9 cellular contexts compared by ENCODE assay signal in the genomic region with DNA sequence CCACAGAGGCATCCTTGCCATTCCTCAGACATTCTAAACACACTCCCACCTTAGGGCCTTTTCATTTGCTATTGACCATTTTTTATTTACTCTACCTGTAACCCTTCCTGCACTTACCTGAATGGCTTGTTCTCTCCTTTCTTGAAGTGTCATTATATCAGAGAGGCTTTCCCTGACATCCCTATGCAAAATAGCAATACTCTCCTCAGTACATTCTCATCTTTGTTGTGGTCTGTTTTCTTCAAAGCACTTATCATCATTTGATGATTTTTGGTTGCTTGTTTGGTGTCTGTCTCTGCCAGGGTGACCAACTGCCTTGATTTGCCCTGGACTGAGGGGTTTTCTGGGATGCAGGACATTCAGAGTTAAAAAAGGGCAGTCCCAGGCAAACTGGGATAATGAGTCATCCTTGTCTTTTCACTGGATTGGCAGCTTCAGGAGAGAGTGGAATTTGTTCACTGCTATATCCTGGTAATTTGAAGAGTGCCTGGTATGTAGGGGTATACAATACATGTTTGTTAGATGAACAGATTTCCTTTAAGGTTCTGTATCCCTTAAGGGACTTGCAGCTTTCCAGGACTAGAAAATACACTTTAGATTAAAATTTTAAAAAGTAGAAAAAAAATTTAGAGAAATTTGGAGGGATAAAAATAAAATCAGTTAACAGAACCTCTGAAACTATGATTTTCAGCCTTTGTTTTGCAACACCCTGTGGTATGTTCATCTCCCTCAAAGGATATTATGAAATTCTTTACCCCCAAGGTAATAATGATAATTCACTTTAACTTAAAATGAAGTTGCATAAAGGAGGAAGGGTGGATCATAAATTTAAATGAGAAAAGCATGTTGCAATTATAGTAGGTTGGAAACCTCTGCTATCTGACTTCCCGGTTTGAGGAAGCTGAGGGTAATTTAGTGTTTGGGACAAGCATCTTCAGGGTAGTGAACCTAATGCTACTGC.
DNase-seq lines count a peak whose midpoint lies in the region; ATAC-seq, FAIRE-seq and TF ChIP-seq lines count a peak whose summit lies in the region.
"Had no signal": no experiment of that assay in that cellular context is flagged by ENCODE, and none has a peak within 500 bp of the region (broad histone marks: within the 10 kb centered on the region; RNA-seq: fewer than 3 reads in every experiment).

No MANE protein-coding gene starts in this region.

- peaks cover 0 to 36% (median 20%) of the 10 kb centered on the region in 12 donors for H3K4me1 ChIP-seq in heart left ventricle
- H3K4me1 ChIP-seq in right atrium auricular region = peaks cover 0 to 21% of the 10 kb centered on the region in 2 donors
- peaks cover 14% of the 10 kb centered on the region for H3K4me1 ChIP-seq in BE2C

- H3K27ac ChIP-seq in heart left ventricle = peak overlapping the region in 1 of 12 donors; percentile 9
- H3K27ac ChIP-seq in right atrium auricular region = no peak overlapping the region

- 43 to 65% (median 61%) methylated on average over 1 of the region's 1 CpG for WGBS in heart left ventricle, 4 donors

- no peak for TF ChIP-seq CTCF in heart left ventricle (IDR thresholded peaks at IDR 0.05)
- TF ChIP-seq CTCF in right atrium auricular region (IDR thresholded peaks at IDR 0.05) = no peak
- TF ChIP-seq CTCF in fibroblast of villous mesenchyme (IDR thresholded peaks at IDR 0.05; ENCODE audit: insufficient read depth, low read depth, low read length) = no peak
- TF ChIP-seq CTCF in BE2C (IDR thresholded peaks at IDR 0.05; ENCODE audit: low read depth, low read length) = no peak

- intact Hi-C loops in heart left ventricle (cut with DNase I) = loop anchor here in 2 of 10 donors (5.0 kb wide), 1 partner anchor 36 kb away; no protein-coding TSS in a partner anchor

- no peaks in the 10 kb centered on the region for H3K27me3 ChIP-seq in heart left ventricle
- no peaks in the 10 kb centered on the region for H3K27me3 ChIP-seq in right atrium auricular region
- no peaks in the 10 kb centered on the region for H3K27me3 ChIP-seq in BE2C

- FAIRE-seq in urothelium cell line (lab: Jason Lieb, UNC) = peak; percentile 68

- peak in 3 of 4 donors; percentile 48 to 67 (median 63) for ATAC-seq in heart left ventricle
- no peak for ATAC-seq in GM21360 (IDR thresholded peaks at IDR 0.05; ENCODE audit: unreplicated experiment)
- no peak for ATAC-seq in HG02642 (IDR thresholded peaks at IDR 0.05; ENCODE audit: poor library complexity, unreplicated experiment)

- H3K4me3 ChIP-seq in heart left ventricle = no peak overlapping the region
- no peak overlapping the region for H3K4me3 ChIP-seq in right atrium auricular region
- no peak overlapping the region for H3K4me3 ChIP-seq in fibroblast of villous mesenchyme (ENCODE audit: low read depth, low read length)
- H3K4me3 ChIP-seq in BE2C (ENCODE audit: low read depth, low read length) = no peak overlapping the region

- H3K9me3 ChIP-seq in heart left ventricle (no peaks in the 10 kb centered on the region), right atrium auricular region (no peaks in the 10 kb centered on the region), BE2C (no peaks in the 10 kb centered on the region)

- H3K36me3 ChIP-seq in heart left ventricle = peaks cover 0 to 10% (median 0%) of the 10 kb centered on the region in 9 donors
- H3K36me3 ChIP-seq in right atrium auricular region = no peaks in the 10 kb centered on the region
- no peaks in the 10 kb centered on the region for H3K36me3 ChIP-seq in BE2C

- TF ChIP-seq POLR2A in heart left ventricle (IDR thresholded peaks at IDR 0.05) = no peak

- DNase-seq in heart left ventricle = no peak
- no peak for DNase-seq in right atrium auricular region (ENCODE audit: low spot score)
- peak; percentile 41 for DNase-seq in SIG-M5 (lab: John Stamatoyannopoulos, UW)
- DNase-seq in fibroblast of villous mesenchyme (ENCODE audit: low read depth) = peak; percentile 45
- DNase-seq in urothelium cell line (ENCODE audit: low spot score) = peak; percentile 74
- DNase-seq in BE2C = no peak
- DNase-seq: posterior cingulate gyrus had no signal

Comparison
In these comparisons a context has a peak if more than half of its experiments do, and no peak if none do; other contexts are left out.
1. ATAC-seq: peak in heart left ventricle (3 of 4); none in GM21360 (single experiment) and HG02642 (single experiment).
2. DNase-seq: peak in SIG-M5 (single experiment), fibroblast of villous mesenchyme (single experiment) and urothelium cell line (single experiment); none in heart left ventricle (0 of 5), right atrium auricular region (single experiment) and BE2C (single experiment).